ENCODE assay signal across 8 cellular contexts in the genomic region with DNA sequence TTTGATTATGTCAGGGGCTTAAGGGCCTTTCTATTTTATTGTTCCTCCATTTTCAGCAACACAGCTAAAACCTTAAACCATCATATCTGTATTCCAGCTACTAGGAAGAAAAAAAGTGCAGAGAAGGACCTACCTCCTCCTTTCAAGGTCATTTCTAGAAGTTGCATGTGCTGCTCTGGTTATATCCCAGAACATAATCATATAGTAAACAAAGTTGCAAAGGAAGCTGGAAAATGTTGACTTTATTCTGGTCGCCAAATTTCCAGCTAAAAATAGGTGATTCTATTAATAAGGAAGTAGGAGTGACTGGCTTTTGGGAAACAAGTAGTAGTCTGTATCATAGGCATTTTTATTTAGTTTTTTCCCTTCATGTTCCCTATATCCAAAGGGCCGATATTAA. TPM values are rescaled to one million over a fixed set of nuclear protein-coding genes. Genes with fewer than 3 reads are reported as not detected.
"Had no signal": no experiment of that assay in that cellular context is flagged by ENCODE, and none has a peak within 500 bp of the region (broad histone marks: within the 10 kb centered on the region; RNA-seq: fewer than 3 reads in every experiment).

No MANE protein-coding gene starts in this region.

- DNase-seq: GDM1, GF-D8 had no signal

- H3K4me3 ChIP-seq: GM12878 had no signal

- FAIRE-seq: GM12878, GM12891, GM12892, GM18507, GM19239 had no signal

- ATAC-seq: GM12878 had no signal

RNA-seq across cellular contexts. Expression of a gene that starts 21.3 kb away (rescaled TPM):
- total RNA-seq: G401 had no signal
